In genomic region chr10:132023092-132023811, GRCh38 we compare ENCODE assay signal across 1 cellular context.
TF ChIP-seq lines count a peak whose summit lies in the region.

No MANE protein-coding gene starts in this region.

TF ChIP-seq in HepG2, 621 proteins besides CTCF, POLR2A, EP300 and RAD21 (continued from another document):
- 0 out of 2 replicates have a peak, but pooled peaks have one; percentile 71 for TF ChIP-seq KAT7 (CRISPR knock-in tag; IDR thresholded peaks at IDR 0.05; ENCODE audit: borderline replicate concordance)
- TF ChIP-seq ZNF768 (CRISPR knock-in tag; IDR thresholded peaks at IDR 0.05) = peak; percentile 47; the same call in 1 of the 2 replicates
- peak; percentile 74 for TF ChIP-seq ELF3 (CRISPR knock-in tag; IDR thresholded peaks at IDR 0.05)
- TF ChIP-seq ZNF619 (CRISPR knock-in tag; IDR thresholded peaks at IDR 0.05) = 0 out of 2 replicates have a peak, but pooled peaks have one; percentile 37
- TF ChIP-seq HNF1B (CRISPR knock-in tag; IDR thresholded peaks at IDR 0.05) = peak; percentile 42; the same call in 1 of the 2 replicates
- no peak for TF ChIP-seq RFX1 (IDR thresholded peaks at IDR 0.05)
- TF ChIP-seq ZNF792 (CRISPR knock-in tag; IDR thresholded peaks at IDR 0.05) = 0 out of 2 replicates have a peak, but pooled peaks have one; percentile 35
- TF ChIP-seq ZNF317 (CRISPR knock-in tag; IDR thresholded peaks at IDR 0.05) = peak; percentile 66; the same call in 1 of the 2 replicates
- no peak for TF ChIP-seq ZFP82 (CRISPR knock-in tag; IDR thresholded peaks at IDR 0.05; ENCODE audit: borderline replicate concordance)
- TF ChIP-seq ZNF142 (CRISPR knock-in tag; IDR thresholded peaks at IDR 0.05) = no peak
- no peak for TF ChIP-seq HNRNPK (IDR thresholded peaks at IDR 0.05; ENCODE audit: low read depth, low read length, poor library complexity, severe bottlenecking)
- no peak for TF ChIP-seq SOX6 (IDR thresholded peaks at IDR 0.05)
- peak; percentile 59 for TF ChIP-seq SOX6 (CRISPR knock-in tag; IDR thresholded peaks at IDR 0.05)
- 0 out of 2 replicates have a peak, but pooled peaks have one; percentile 69 for TF ChIP-seq ZBTB4 (CRISPR knock-in tag; IDR thresholded peaks at IDR 0.05; ENCODE audit: borderline replicate concordance)
- TF ChIP-seq MTERF4 (CRISPR knock-in tag; IDR thresholded peaks at IDR 0.05) = 0 out of 2 replicates have a peak, but pooled peaks have one; percentile 61
- no peak for TF ChIP-seq ARNTL (CRISPR knock-in tag; IDR thresholded peaks at IDR 0.05)
- no peak for TF ChIP-seq MEF2D (CRISPR knock-in tag; IDR thresholded peaks at IDR 0.05)
- TF ChIP-seq PITX1 (CRISPR knock-in tag; IDR thresholded peaks at IDR 0.05) = 0 out of 2 replicates have a peak, but pooled peaks have one; percentile 36
- peak; percentile 67; the same call in 1 of the 2 replicates for TF ChIP-seq ZNF580 (CRISPR knock-in tag; IDR thresholded peaks at IDR 0.05; ENCODE audit: borderline replicate concordance, low read depth)
